ENCODE assay signal across 11 cellular contexts in genomic region chr6:167796668-167797031, GRCh38. TPM values are rescaled to one million over a fixed set of nuclear protein-coding genes. Genes with fewer than 3 reads are reported as not detected.
DNase-seq lines count a peak whose midpoint lies in the region; ATAC-seq and TF ChIP-seq lines count a peak whose summit lies in the region.
"Had no signal": no experiment of that assay in that cellular context is flagged by ENCODE, and none has a peak within 500 bp of the region (broad histone marks: within the 10 kb centered on the region; RNA-seq: fewer than 3 reads in every experiment).

No MANE protein-coding gene starts in this region.

- no peak overlapping the region for H3K27ac ChIP-seq in right atrium auricular region
- H3K27ac ChIP-seq in gastrocnemius medialis, result no peak overlapping the region
- no peak overlapping the region for H3K27ac ChIP-seq in body of pancreas

- peak; percentile 23 for ATAC-seq in activated CD8-positive, alpha-beta T cell treated with anti-CD3 and anti-CD28 coated beads, Interleukin-2, amount 10 ng/mL, durations not matched to agents 7 days and 5 days
- ATAC-seq in gastrocnemius medialis (no peak), body of pancreas (no peak), GM19328 (IDR thresholded peaks at IDR 0.05; ENCODE audit: unreplicated experiment) (no peak)

- CTCF ChIA-PET in Caco-2 (lab: Charles Lee), result interaction anchor here (0.6 kb wide), 1 partner anchor 121 kb away, joined by 3 read pairs; no protein-coding TSS in a partner anchor
- CTCF ChIA-PET in activated CD8-positive, alpha-beta T cell treated with anti-CD3 and anti-CD28 coated beads, Interleukin-2, amount 10 ng/mL, durations not matched to agents 7 days and 5 days (lab: Charles Lee), result no interaction called here

- H3K36me3 Mint-ChIP-seq in Caco-2 (ENCODE audit: insufficient read depth, unreplicated experiment), result no peaks in the 10 kb centered on the region
- H3K36me3 Mint-ChIP-seq in activated CD8-positive, alpha-beta T cell treated with anti-CD3 and anti-CD28 coated beads, Interleukin-2, amount 10 ng/mL, durations not matched to agents 7 days and 5 days (ENCODE audit: low read depth), result no peaks in the 10 kb centered on the region

- H3K27me3 Mint-ChIP-seq in Caco-2 (ENCODE audit: insufficient read depth, unreplicated experiment), result no peaks in the 10 kb centered on the region
- H3K27me3 Mint-ChIP-seq in activated CD8-positive, alpha-beta T cell treated with anti-CD3 and anti-CD28 coated beads, Interleukin-2, amount 10 ng/mL, durations not matched to agents 7 days and 5 days (ENCODE audit: low read depth), result peaks cover 48% of the 10 kb centered on the region

- WGBS in body of pancreas, 2 donors, result 42 to 63% methylated on average over 17 to 18 of the region's 18 CpGs

- intact Hi-C loops in Caco-2 (cut with micrococcal nuclease; ENCODE audit: unreplicated experiment), result loop anchor here (1.0 to 2.0 kb wide), 2 partner anchors 10 to 120 kb away; no protein-coding TSS in a partner anchor
- intact Hi-C loops in gastrocnemius medialis (cut with DNase I; ENCODE audit: low total_unique reads), result no loop called here
- intact Hi-C loops in body of pancreas (cut with DNase I), result no loop called here

- H3K4me3 Mint-ChIP-seq in Caco-2 (ENCODE audit: unreplicated experiment), result peak overlapping the region; percentile 62
- H3K4me3 Mint-ChIP-seq in activated CD8-positive, alpha-beta T cell treated with anti-CD3 and anti-CD28 coated beads, Interleukin-2, amount 10 ng/mL, durations not matched to agents 7 days and 5 days, result peak overlapping the region; percentile 12

- no peak for TF ChIP-seq CTCF in Caco-2 (IDR thresholded peaks at IDR 0.05; ENCODE audit: insufficient read depth in 1 of 2, low read depth in 1 of 2, low read length in 1 of 2, severe bottlenecking in 1 of 2, unreplicated experiment in 1 of 2)
- no peak for TF ChIP-seq CTCF in right atrium auricular region (IDR thresholded peaks at IDR 0.05)
- no peak for TF ChIP-seq CTCF in gastrocnemius medialis (IDR thresholded peaks at IDR 0.05 in 4 of 5, conservative IDR thresholded peaks at IDR 0.05 in 1 of 5)
- TF ChIP-seq CTCF in body of pancreas (IDR thresholded peaks at IDR 0.05), result no peak

- POLR2A ChIA-PET in Caco-2 (lab: Charles Lee), result interaction anchor here (0.9 kb wide), 1 partner anchor 16 kb away, joined by 3 read pairs; no protein-coding TSS in a partner anchor
- POLR2A ChIA-PET in activated CD8-positive, alpha-beta T cell treated with anti-CD3 and anti-CD28 coated beads, Interleukin-2, amount 10 ng/mL, durations not matched to agents 7 days and 5 days (lab: Charles Lee), result no interaction called here

- in situ Hi-C loops in gastrocnemius medialis (cut with MboI; ENCODE audit: low sequenced_read_pairs in 4 of 4), result no loop called here

- peak; percentile 51 to 53 for DNase-seq in Caco-2
- DNase-seq in activated CD8-positive, alpha-beta T cell treated with anti-CD3 and anti-CD28 coated beads, Interleukin-2, amount 10 ng/mL, durations not matched to agents 7 days and 5 days, result no peak
- no peak for DNase-seq in right atrium auricular region (ENCODE audit: low spot score)
- DNase-seq in gastrocnemius medialis, result no peak
- no peak for DNase-seq in body of pancreas
- DNase-seq in putamen (ENCODE audit: low spot score), result no peak
- no peak for DNase-seq in stimulated activated CD4-positive, alpha-beta T cell treated with anti-CD3 and anti-CD28 coated beads, Interleukin-15, amount 100 ng/mL, for 24 hours
- DNase-seq: activated CD4-positive, alpha-beta T cell treated with anti-CD3 and anti-CD28 coated beads for 4 hours; amniotic stem cell; NCI-H1092 treated with DMSO at 0.1 percent for 48 hours had no signal

- H3K4me1 ChIP-seq in Caco-2 (peaks cover 17% of the 10 kb centered on the region), right atrium auricular region (peaks cover 0 to 24% of the 10 kb centered on the region in 2 donors), gastrocnemius medialis (peaks cover 10 to 14% of the 10 kb centered on the region in 2 donors), body of pancreas (peaks cover 21% of the 10 kb centered on the region)

- peak overlapping the region; percentile 27 for H3K27ac Mint-ChIP-seq in Caco-2 (ENCODE audit: unreplicated experiment)
- H3K27ac Mint-ChIP-seq in activated CD8-positive, alpha-beta T cell treated with anti-CD3 and anti-CD28 coated beads, Interleukin-2, amount 10 ng/mL, durations not matched to agents 7 days and 5 days, result no peak overlapping the region

- no peaks in the 10 kb centered on the region for H3K9me3 Mint-ChIP-seq in Caco-2 (ENCODE audit: unreplicated experiment)
- H3K9me3 Mint-ChIP-seq in activated CD8-positive, alpha-beta T cell treated with anti-CD3 and anti-CD28 coated beads, Interleukin-2, amount 10 ng/mL, durations not matched to agents 7 days and 5 days (ENCODE audit: insufficient read depth), result no peaks in the 10 kb centered on the region

- H3K36me3 ChIP-seq in Caco-2 (ENCODE audit: control insufficient read depth, insufficient read depth, low read length) (no peaks in the 10 kb centered on the region), right atrium auricular region (no peaks in the 10 kb centered on the region), gastrocnemius medialis (no peaks in the 10 kb centered on the region), body of pancreas (replicated peaks in 1 of 2; ENCODE audit: insufficient read depth in 1 of 2, low read depth in 2 of 2) (no peaks in the 10 kb centered on the region)

- H3K9me3 ChIP-seq in Caco-2 (no peaks in the 10 kb centered on the region), right atrium auricular region (no peaks in the 10 kb centered on the region), gastrocnemius medialis (no peaks in the 10 kb centered on the region), body of pancreas (no peaks in the 10 kb centered on the region)

- H3K4me3 ChIP-seq in Caco-2 (ENCODE audit: low read depth, low read length), result peak overlapping the region; percentile 51
- peak overlapping the region; percentile 19 to 46 for H3K4me3 ChIP-seq in right atrium auricular region
- H3K4me3 ChIP-seq in gastrocnemius medialis, result peak overlapping the region; percentile 4 to 44 (median 38)
- no peak overlapping the region for H3K4me3 ChIP-seq in body of pancreas

- peaks cover 22% of the 10 kb centered on the region for H3K4me1 Mint-ChIP-seq in Caco-2 (ENCODE audit: low read depth, unreplicated experiment)
- peaks cover 5% of the 10 kb centered on the region for H3K4me1 Mint-ChIP-seq in activated CD8-positive, alpha-beta T cell treated with anti-CD3 and anti-CD28 coated beads, Interleukin-2, amount 10 ng/mL, durations not matched to agents 7 days and 5 days (ENCODE audit: low read depth)

- TSS peak; percentile 42 for BruUV-seq in Caco-2 (replicated peaks; lab: Mats Ljungman, UMichigan)

- no peaks in the 10 kb centered on the region for H3K27me3 ChIP-seq in Caco-2 (replicated peaks; ENCODE audit: control insufficient read depth, insufficient read depth, low read length)
- no peaks in the 10 kb centered on the region for H3K27me3 ChIP-seq in right atrium auricular region
- no peaks in the 10 kb centered on the region for H3K27me3 ChIP-seq in gastrocnemius medialis
- no peaks in the 10 kb centered on the region for H3K27me3 ChIP-seq in body of pancreas

- no peak for TF ChIP-seq POLR2A in gastrocnemius medialis (IDR thresholded peaks at IDR 0.05)
- TF ChIP-seq POLR2A in body of pancreas (IDR thresholded peaks at IDR 0.05), result no peak

RNA-seq across cellular contexts. Expression of gene AFDN, which starts 30.1 kb away (rescaled TPM):
- total RNA-seq in Caco-2 (2022) (177 TPM in 2 replicates), right atrium auricular region (10 to 100 TPM; 51.6 to 51.8 TPM), gastrocnemius medialis (10 to 100 TPM; 22.2 to 66.0 (median 30.0) TPM), body of pancreas (100 to 1,000 TPM; 160 to 195 TPM)
- 10 to 100 TPM; 20.9 to 24.2 TPM for total RNA-seq in activated CD8-positive, alpha-beta T cell treated with anti-CD3 and anti-CD28 coated beads, Interleukin-2, amount 10 ng/mL, durations not matched to agents 7 days and 5 days

Comparison
In these comparisons a context has a peak if more than half of its experiments do, and no peak if none do; other contexts are left out.
1. DNase-seq: peak in Caco-2 (2 of 2); none in activated CD8-positive, alpha-beta T cell treated with anti-CD3 and anti-CD28 coated beads, Interleukin-2, amount 10 ng/mL, durations not matched to agents 7 days and 5 days (single experiment), right atrium auricular region (single experiment), gastrocnemius medialis (0 of 2), body of pancreas (0 of 4), putamen (single experiment) and stimulated activated CD4-positive, alpha-beta T cell treated with anti-CD3 and anti-CD28 coated beads, Interleukin-15, amount 100 ng/mL, for 24 hours (single experiment).
2. H3K4me3 ChIP-seq: peak in Caco-2 (single experiment), right atrium auricular region (2 of 2) and gastrocnemius medialis (4 of 4); none in body of pancreas (0 of 2).